8 cellular contexts compared by ENCODE assay signal in genomic region chr9:70420267-70421019, GRCh38. TPM values are rescaled to one million over a fixed set of nuclear protein-coding genes. Genes with fewer than 3 reads are reported as not detected.
DNase-seq lines count a peak whose midpoint lies in the region; ATAC-seq and TF ChIP-seq lines count a peak whose summit lies in the region.

No MANE protein-coding gene starts in this region.

- no peaks in the 10 kb centered on the region for H3F3A ChIP-seq in neural cell (ENCODE audit: insufficient read depth, low read length, poor library complexity, severe bottlenecking)

- peaks cover 16% of the 10 kb centered on the region for H3K27me3 ChIP-seq in HUES6 (ENCODE audit: control insufficient read depth, insufficient read depth, low read length)
- peaks cover 68% of the 10 kb centered on the region for H3K27me3 ChIP-seq in neural cell (ENCODE audit: insufficient read depth, low read depth, low read length)
- no peaks in the 10 kb centered on the region for H3K27me3 ChIP-seq in thoracic aorta (replicated peaks; ENCODE audit: insufficient read depth)

- H3K79me2 ChIP-seq in neural cell (replicated peaks; ENCODE audit: insufficient read depth, low read length), result no peaks in the 10 kb centered on the region

- TF ChIP-seq RAD21 in neural cell (conservative IDR thresholded peaks at IDR 0.05), result no peak

- TF ChIP-seq CTCF in neural cell (IDR thresholded peaks at IDR 0.05; ENCODE audit: poor library complexity, severe bottlenecking), result no peak
- no peak for TF ChIP-seq CTCF in thoracic aorta (IDR thresholded peaks at IDR 0.05)

- H3K9ac ChIP-seq in HUES6 (ENCODE audit: low read length) (peak overlapping the region; percentile 78), neural cell (ENCODE audit: low read length) (no peak overlapping the region)

- H4K20me1 ChIP-seq in neural cell (ENCODE audit: insufficient read depth), result no peaks in the 10 kb centered on the region

- H3K36me3 ChIP-seq in HUES6 (ENCODE audit: control insufficient read depth, insufficient read depth, low read length), result no peaks in the 10 kb centered on the region
- H3K36me3 ChIP-seq in neural cell (ENCODE audit: insufficient read depth, low read length), result no peaks in the 10 kb centered on the region
- no peaks in the 10 kb centered on the region for H3K36me3 ChIP-seq in thoracic aorta

- peaks cover 17% of the 10 kb centered on the region for H3K4me1 ChIP-seq in HUES6 (ENCODE audit: control insufficient read depth, insufficient read depth, low read length)
- peaks cover 26 to 47% of the 10 kb centered on the region in 2 donors for H3K4me1 ChIP-seq in thoracic aorta (ENCODE audit: control insufficient read depth in 1 of 2, low read depth in 2 of 2)

- no peak overlapping the region for H2AFZ ChIP-seq in neural cell (ENCODE audit: low read depth, low read length)

- H3K4me3 ChIP-seq in HUES6 (ENCODE audit: low read depth, low read length) (peak overlapping the region; percentile 91), neural cell (ENCODE audit: low read length) (peak overlapping the region; percentile 61), thoracic aorta (peak overlapping the region; percentile 74)

- no peaks in the 10 kb centered on the region for H3K9me2 ChIP-seq in neural cell (ENCODE audit: insufficient read depth, low read length)

- ATAC-seq in GM19452 (IDR thresholded peaks at IDR 0.05; ENCODE audit: unreplicated experiment) (peak; percentile 22), thoracic aorta (ENCODE audit: insufficient number of reproducible peaks, low FRiP score, low read depth) (peak; percentile 62)

- no peaks in the 10 kb centered on the region for H3K9me3 ChIP-seq in HUES6 (ENCODE audit: control insufficient read depth, insufficient read depth, low read depth, low read length)
- H3K9me3 ChIP-seq in neural cell (ENCODE audit: low read length), result no peaks in the 10 kb centered on the region
- no peaks in the 10 kb centered on the region for H3K9me3 ChIP-seq in thoracic aorta

- H3K4me2 ChIP-seq in neural cell (ENCODE audit: low read length), result peak overlapping the region; percentile 41

- peak; percentile 83 for DNase-seq in COLO829 (ENCODE audit: low spot score)
- DNase-seq in OCI-M1 (lab: John Stamatoyannopoulos, UW), result peak; percentile 86
- peak; percentile 32 to 66 (median 50) for DNase-seq in activated naive CD4-positive, alpha-beta T cell (lab: John Stamatoyannopoulos, UW)
- DNase-seq in foreskin melanocyte, result peak; percentile 73
- peak; percentile 85 for DNase-seq in thoracic aorta (ENCODE audit: low spot score)

- H3K27ac ChIP-seq in HUES6 (ENCODE audit: low read depth, low read length) (peak overlapping the region; percentile 69), neural cell (ENCODE audit: low read length) (no peak overlapping the region), thoracic aorta (peak overlapping the region; percentile 99)

- TF ChIP-seq EP300 in neural cell (conservative IDR thresholded peaks at IDR 0.05; ENCODE audit: poor library complexity, severe bottlenecking), result no peak

TF ChIP-seq in neural cell, 6 proteins besides CTCF, POLR2A, EP300 and RAD21:
- no peak for TF ChIP-seq MXI1 (conservative IDR thresholded peaks at IDR 0.05; ENCODE audit: poor library complexity, severe bottlenecking)
- no peak for TF ChIP-seq EZH2 (IDR thresholded peaks at IDR 0.05; ENCODE audit: borderline replicate concordance, insufficient read depth, low read length, poor library complexity, severe bottlenecking)
- TF ChIP-seq SMC3 (conservative IDR thresholded peaks at IDR 0.05; ENCODE audit: poor library complexity), result no peak
- no peak for TF ChIP-seq POLR2AphosphoS5 (IDR thresholded peaks at IDR 0.05)
- no peak for TF ChIP-seq REST (IDR thresholded peaks at IDR 0.05; ENCODE audit: borderline replicate concordance)
- no peak for TF ChIP-seq TAF1 (IDR thresholded peaks at IDR 0.05; ENCODE audit: low read depth)

RNA-seq across cellular contexts. Expression of gene KLF9, which starts 6.0 kb away (rescaled TPM):
- 0.11 and 0.60 TPM in 2 replicates for polyA plus RNA-seq in neural cell
- 0.12 TPM in 1 of 2 replicates, not detected in the other for polyA minus RNA-seq in neural cell
- 100 to 1,000 TPM; 165 to 187 TPM for total RNA-seq in thoracic aorta
